ENCODE assay signal across 1 cellular context in the genomic region with DNA sequence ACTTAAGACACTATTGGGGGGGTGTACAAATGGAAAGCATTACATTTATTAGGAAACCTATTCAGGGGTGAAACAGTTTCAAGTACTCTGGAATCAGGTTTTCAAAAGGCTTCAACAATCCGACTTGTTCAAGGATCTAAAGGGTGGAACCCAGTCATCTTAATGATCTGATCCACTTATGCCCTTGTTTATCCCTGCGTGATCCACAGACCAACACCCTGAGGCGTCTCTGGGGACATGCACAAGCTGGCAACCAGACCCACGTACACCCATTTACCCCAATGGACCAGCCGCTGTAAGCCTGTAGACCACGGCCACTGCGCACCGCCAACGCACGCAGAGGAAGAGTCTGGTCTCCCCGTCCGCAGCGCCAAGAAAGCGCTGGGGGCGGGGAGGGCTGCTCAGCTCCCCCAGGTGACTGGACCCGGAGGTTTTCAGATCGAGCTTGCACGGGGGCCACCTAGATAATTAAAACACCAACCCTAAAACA.
TF ChIP-seq lines count a peak whose summit lies in the region.

No MANE protein-coding gene starts in this region.

TF ChIP-seq in HEK293, 187 proteins besides CTCF, POLR2A, EP300 and RAD21 (continued from another document):
- no peak for TF ChIP-seq ZNF747 (tag by site-specific recombination; IDR thresholded peaks at IDR 0.05)
- peak; percentile 52; the same call in 1 of the 2 replicates for TF ChIP-seq PRDM4 (tag by site-specific recombination; IDR thresholded peaks at IDR 0.05)
- TF ChIP-seq OSR2 (tag by site-specific recombination; IDR thresholded peaks at IDR 0.05): no peak
- TF ChIP-seq ZNF830 (tag by site-specific recombination; IDR thresholded peaks at IDR 0.05; ENCODE audit: low read depth): no peak
- no peak for TF ChIP-seq ZXDB (tag by site-specific recombination; IDR thresholded peaks at IDR 0.05)
- TF ChIP-seq ZNF768 (tag by site-specific recombination; IDR thresholded peaks at IDR 0.05): no peak
- TF ChIP-seq, protein P1, sequence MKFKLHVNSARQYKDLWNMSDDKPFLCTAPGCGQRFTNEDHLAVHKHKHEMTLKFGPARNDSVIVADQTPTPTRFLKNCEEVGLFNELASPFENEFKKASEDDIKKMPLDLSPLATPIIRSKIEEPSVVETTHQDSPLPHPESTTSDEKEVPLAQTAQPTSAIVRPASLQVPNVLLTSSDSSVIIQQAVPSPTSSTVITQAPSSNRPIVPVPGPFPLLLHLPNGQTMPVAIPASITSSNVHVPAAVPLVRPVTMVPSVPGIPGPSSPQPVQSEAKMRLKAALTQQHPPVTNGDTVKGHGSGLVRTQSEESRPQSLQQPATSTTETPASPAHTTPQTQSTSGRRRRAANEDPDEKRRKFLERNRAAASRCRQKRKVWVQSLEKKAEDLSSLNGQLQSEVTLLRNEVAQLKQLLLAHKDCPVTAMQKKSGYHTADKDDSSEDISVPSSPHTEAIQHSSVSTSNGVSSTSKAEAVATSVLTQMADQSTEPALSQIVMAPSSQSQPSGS (tag by site-specific recombination; IDR thresholded peaks at IDR 0.05; ENCODE audit: low read depth): no peak
